In the genomic region with DNA sequence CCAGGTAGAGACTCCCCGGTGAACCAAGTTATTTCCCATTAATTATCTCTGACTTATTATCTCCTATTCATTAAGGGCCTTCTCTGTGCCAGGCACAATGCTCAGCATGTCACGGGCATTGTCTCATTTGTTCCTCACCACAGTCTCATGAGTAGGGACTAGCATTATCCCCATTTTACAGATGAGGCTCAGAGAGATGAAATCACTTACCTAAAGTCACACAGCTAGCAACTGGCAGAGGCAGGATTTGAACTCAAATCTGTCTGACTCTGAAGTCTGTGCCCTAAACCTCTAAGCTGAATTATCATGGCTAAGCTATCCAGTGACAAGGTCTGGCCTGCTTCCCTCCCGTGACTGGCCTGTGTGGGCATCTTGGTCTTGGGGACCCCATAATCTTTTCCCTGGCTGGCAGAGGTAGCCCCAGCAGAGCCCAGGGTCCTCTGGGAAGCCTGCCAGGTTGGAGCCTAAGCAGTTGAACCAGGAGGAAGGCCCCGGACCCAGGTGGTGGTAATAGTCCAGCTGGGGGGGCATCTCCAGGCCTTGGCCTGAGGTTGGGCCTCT, we compare ENCODE assay signal across 8 cellular contexts. TPM values are rescaled to one million over a fixed set of nuclear protein-coding genes. Genes with fewer than 3 reads are reported as not detected.
DNase-seq lines count a peak whose midpoint lies in the region; ATAC-seq and TF ChIP-seq lines count a peak whose summit lies in the region.

No MANE protein-coding gene starts in this region.

- no peak overlapping the region for H2AK5ac ChIP-seq in H9 (ENCODE audit: insufficient read length, low read length)

- peaks cover 14% of the 10 kb centered on the region for H3K23me2 ChIP-seq in H9 (ENCODE audit: insufficient read length, low read depth, low read length, poor library complexity, severe bottlenecking)

- no peak overlapping the region for H2BK20ac ChIP-seq in H9 (ENCODE audit: low read depth, low read length, poor library complexity, severe bottlenecking)

- H3K4me1 Mint-ChIP-seq in H9 (peaks cover 29 to 36% of the 10 kb centered on the region in 2 experiments), activated B cell treated with CpG ODN at 0.5 μM for 24 hours (peaks cover 69% of the 10 kb centered on the region)

- H3K79me2 ChIP-seq in H9 (ENCODE audit: insufficient read depth, low read length) (peaks cover 10% of the 10 kb centered on the region; the same call in 1 of the 2 replicates), smooth muscle cell (ENCODE audit: low read depth) (peaks cover 95% of the 10 kb centered on the region)

- TF ChIP-seq CTCF in H9 (conservative IDR thresholded peaks at IDR 0.05) (no peak), activated B cell treated with CpG ODN at 0.5 μM for 24 hours (IDR thresholded peaks at IDR 0.05) (no peak), gastroesophageal sphincter (IDR thresholded peaks at IDR 0.05) (no peak), smooth muscle cell (IDR thresholded peaks at IDR 0.05; ENCODE audit: borderline replicate concordance, insufficient read depth, poor library complexity, severe bottlenecking) (no peak)

- H3K9me3 Mint-ChIP-seq in H9 (no peaks in the 10 kb centered on the region), activated B cell treated with CpG ODN at 0.5 μM for 24 hours (no peaks in the 10 kb centered on the region)

- peaks cover 4% of the 10 kb centered on the region for H3K79me1 ChIP-seq in H9 (ENCODE audit: insufficient read depth, low read depth, low read length, poor library complexity, severe bottlenecking)

- H3K36me3 ChIP-seq in gastroesophageal sphincter (no peaks in the 10 kb centered on the region), smooth muscle cell (ENCODE audit: low read depth) (no peaks in the 10 kb centered on the region)

- H4K8ac ChIP-seq in H9 (replicated peaks; ENCODE audit: insufficient read length, low read depth, low read length) = no peak overlapping the region

- no peak overlapping the region for H4K5ac ChIP-seq in H9 (ENCODE audit: insufficient read length, low read depth, low read length)

- H3F3A ChIP-seq in smooth muscle cell (ENCODE audit: low read depth) = peaks cover 18% of the 10 kb centered on the region

- H3K9me3 ChIP-seq in H9 (ENCODE audit: control insufficient read depth, low read depth, low read length) (no peaks in the 10 kb centered on the region), gastroesophageal sphincter (no peaks in the 10 kb centered on the region), smooth muscle cell (replicated peaks; ENCODE audit: low read depth) (no peaks in the 10 kb centered on the region)

- ATAC-seq in activated B cell treated with CpG ODN at 0.5 μM for 24 hours (ENCODE audit: low read depth) (no peak), gastroesophageal sphincter (no peak), HG03442 (IDR thresholded peaks at IDR 0.05; ENCODE audit: unreplicated experiment) (no peak), GM21423 (IDR thresholded peaks at IDR 0.05; ENCODE audit: unreplicated experiment) (no peak), HG02981 (IDR thresholded peaks at IDR 0.05; ENCODE audit: unreplicated experiment) (no peak)

- no peak overlapping the region for H3T11ph ChIP-seq in H9 (ENCODE audit: low read length)

- no peak overlapping the region for H3K18ac ChIP-seq in H9 (ENCODE audit: insufficient read length, low read depth, low read length)

- no CpG with 5 or more reads among the region's 4 CpGs for WGBS in H9 (ENCODE audit: extremely low coverage, insufficient read length, low lambda C conversion rate)
- 17 to 27% methylated on average over 2 to 3 of the region's 4 CpGs for WGBS in gastroesophageal sphincter (ENCODE audit: low coverage in 1 of 2), 2 donors
- WGBS in smooth muscle cell (ENCODE audit: low lambda C conversion rate) = 73% methylated on average over 4 of the region's 4 CpGs

- H3K27me3 Mint-ChIP-seq in H9 (ENCODE audit: low read depth) (peaks cover 2% of the 10 kb centered on the region), activated B cell treated with CpG ODN at 0.5 μM for 24 hours (no peaks in the 10 kb centered on the region)

- no peak for DNase-seq in H9
- DNase-seq in activated B cell treated with CpG ODN at 0.5 μM for 24 hours = no peak
- DNase-seq in smooth muscle cell (lab: John Stamatoyannopoulos, UW; ENCODE audit: unreplicated experiment) = no peak
- no peak for DNase-seq in HuH-7 (ENCODE audit: low spot score)

- H3K14ac ChIP-seq in H9 (ENCODE audit: insufficient read depth, low read length) = no peak overlapping the region

- H4K91ac ChIP-seq in H9 (ENCODE audit: insufficient read length, low read depth, low read length) = no peak overlapping the region

- 0 out of 2 replicates have a peak, but pooled peaks cover 3% of the 10 kb centered on the region for H3K4me1 ChIP-seq in H9 (ENCODE audit: insufficient read depth, low read length)
- H3K4me1 ChIP-seq in gastroesophageal sphincter = peaks cover 2 to 85% (median 58%) of the 10 kb centered on the region in 3 donors
- peaks cover 30% of the 10 kb centered on the region for H3K4me1 ChIP-seq in smooth muscle cell (ENCODE audit: low read depth)

- H3K27ac ChIP-seq in H9 (ENCODE audit: insufficient read length, low read depth, low read length) (no peak overlapping the region), gastroesophageal sphincter (peak overlapping the region; percentile 72 to 100 (median 95)), smooth muscle cell (ENCODE audit: low read depth) (peak overlapping the region; percentile 82)

- no peak overlapping the region for H2BK5ac ChIP-seq in H9 (ENCODE audit: insufficient read length, low read length)

- H3K27ac Mint-ChIP-seq in H9 = peak overlapping the region in 1 of 3 experiments; percentile 64; a peak in 1 of 7 replicates
- H3K27ac Mint-ChIP-seq in activated B cell treated with CpG ODN at 0.5 μM for 24 hours = peak overlapping the region; percentile 55

- H4K20me1 ChIP-seq in H9 (ENCODE audit: control insufficient read depth, insufficient read depth, insufficient read length) (no peaks in the 10 kb centered on the region), smooth muscle cell (ENCODE audit: low read depth) (peaks cover 84% of the 10 kb centered on the region)

- no peak overlapping the region for H3K56ac ChIP-seq in H9 (ENCODE audit: insufficient read length, low read depth, low read length)

- no peak overlapping the region for H2BK12ac ChIP-seq in H9 (ENCODE audit: insufficient read length, low read depth, low read length)

- H3K27me3 ChIP-seq in H9 (ENCODE audit: insufficient read depth, low read length) (no peaks in the 10 kb centered on the region), gastroesophageal sphincter (no peaks in the 10 kb centered on the region), smooth muscle cell (ENCODE audit: low read depth) (no peaks in the 10 kb centered on the region)

- POLR2A ChIA-PET in activated B cell treated with CpG ODN at 0.5 μM for 24 hours (lab: Charles Lee) = interaction anchor here (2.2 to 4.7 kb wide), 3 partner anchors 9 to 62 kb away, joined by 7 to 95 read pairs (median 22); a partner anchor contains a TSS

- H3K4ac ChIP-seq in H9 (ENCODE audit: low read depth, low read length) = no peak overlapping the region

- intact Hi-C loops in activated B cell treated with CpG ODN at 0.5 μM for 24 hours (cut with micrococcal nuclease) = no loop called here

- H2BK120ac ChIP-seq in H9 (ENCODE audit: low read depth, low read length, poor library complexity, severe bottlenecking) = no peak overlapping the region

- H2AFZ ChIP-seq in H9 (ENCODE audit: low read length) (no peak overlapping the region), smooth muscle cell (ENCODE audit: low read depth) (no peak overlapping the region)

- peak overlapping the region; percentile 18 to 51 for H3K4me3 ChIP-seq in gastroesophageal sphincter
- peak overlapping the region; percentile 19 for H3K4me3 ChIP-seq in smooth muscle cell

- H3K4me2 ChIP-seq in H9 (ENCODE audit: insufficient read depth, insufficient read length, low read length) = peak overlapping the region; percentile 58
- peak overlapping the region; percentile 83 for H3K4me2 ChIP-seq in smooth muscle cell

- CTCF ChIA-PET in activated B cell treated with CpG ODN at 0.5 μM for 24 hours (lab: Charles Lee) = interaction anchor here (1.0 to 6.6 kb wide), 6 partner anchors 8 to 125 kb away, joined by 3 to 48 read pairs (median 3); a partner anchor contains a TSS

- H3K4me3 Mint-ChIP-seq in H9 (peak overlapping the region in 1 of 2 experiments; percentile 82; a peak in 1 of 5 replicates), activated B cell treated with CpG ODN at 0.5 μM for 24 hours (peak overlapping the region; percentile 48)

- H3K23ac ChIP-seq in H9 (ENCODE audit: insufficient read length, low read depth, low read length) = no peak overlapping the region

- no peak overlapping the region for H3K9ac ChIP-seq in H9 (ENCODE audit: extremely low read depth, insufficient read length, low read length)
- H3K9ac ChIP-seq in smooth muscle cell (ENCODE audit: low read depth) = peak overlapping the region; percentile 81

- no peak for TF ChIP-seq EP300 in gastroesophageal sphincter (IDR thresholded peaks at IDR 0.05)

- H3K36me3 Mint-ChIP-seq in H9 (ENCODE audit: insufficient read depth in 1 of 3, low read depth in 3 of 3) = peaks cover 0 to 3% (median 0%) of the 10 kb centered on the region in 3 experiments; a peak in 1 of 7 replicates
- peaks cover 8% of the 10 kb centered on the region for H3K36me3 Mint-ChIP-seq in activated B cell treated with CpG ODN at 0.5 μM for 24 hours (ENCODE audit: low read depth)

- no peak overlapping the region for H2BK15ac ChIP-seq in H9 (ENCODE audit: low read depth, low read length)

- TF ChIP-seq POLR2A in gastroesophageal sphincter (IDR thresholded peaks at IDR 0.05) = no peak

RNA-seq across cellular contexts. Expression of a gene that starts 4.5 kb away (rescaled TPM):
- total RNA-seq in H9 (2021) = 49.9 and 51.6 TPM in 2 replicates
- 56.5 and 59.9 TPM in 2 replicates for total RNA-seq in activated B cell treated with CpG ODN at 0.5 μM for 24 hours
- 100 to 1,000 TPM; 147 to 243 (median 172) TPM for total RNA-seq in gastroesophageal sphincter
- total RNA-seq in smooth muscle cell = 102 and 109 TPM in 2 replicates
- 169 and 186 TPM in 2 replicates for polyA plus RNA-seq in smooth muscle cell

RNA-seq across cellular contexts. Expression of a gene that starts 11.2 kb away (rescaled TPM):
- 48.6 and 52.7 TPM in 2 replicates for total RNA-seq in H9 (2021)
- total RNA-seq in activated B cell treated with CpG ODN at 0.5 μM for 24 hours = 45.3 and 48.5 TPM in 2 replicates
- 100 to 1,000 TPM; 102 to 166 (median 129) TPM for total RNA-seq in gastroesophageal sphincter
- 67.8 and 202 TPM in 2 replicates for total RNA-seq in smooth muscle cell
- polyA plus RNA-seq in smooth muscle cell = 113 and 114 TPM in 2 replicates

RNA-seq across cellular contexts. Expression of a gene that starts 35.4 kb away (rescaled TPM):
- total RNA-seq in H9 (2021) = 1.5 TPM in 2 replicates
- total RNA-seq in activated B cell treated with CpG ODN at 0.5 μM for 24 hours = 0.24 and 0.64 TPM in 2 replicates
- 10 to 100 TPM; 43.3 to 57.8 (median 50.6) TPM for total RNA-seq in gastroesophageal sphincter
- 21.7 and 32.9 TPM in 2 replicates for total RNA-seq in smooth muscle cell
- polyA plus RNA-seq in smooth muscle cell = 35.9 and 59.0 TPM in 2 replicates
